Comparison of ENCODE assay signal across 1 cellular context in the genomic region with DNA sequence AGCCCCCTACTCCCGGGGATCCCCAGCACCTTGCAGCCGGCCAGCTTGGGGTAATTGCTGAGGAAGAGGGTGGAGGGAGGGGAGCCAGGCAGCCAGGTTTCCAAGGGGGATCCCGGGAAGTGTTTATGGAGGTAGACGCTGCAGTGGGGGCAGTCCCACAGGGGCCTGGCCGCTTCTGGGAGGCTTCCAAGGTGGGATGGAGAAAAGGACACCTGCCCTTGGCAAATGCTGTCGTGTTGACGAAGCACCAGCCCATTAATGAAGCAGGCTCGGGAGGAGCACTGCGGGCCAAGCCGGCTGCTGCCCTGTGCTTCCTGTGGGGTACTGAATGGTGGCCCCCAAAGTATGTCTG.
TF ChIP-seq lines count a peak whose summit lies in the region.

No MANE protein-coding gene starts in this region.

TF ChIP-seq in HEK293, 187 proteins besides CTCF, POLR2A, EP300 and RAD21 (continued from another document):
- TF ChIP-seq, protein P1, sequence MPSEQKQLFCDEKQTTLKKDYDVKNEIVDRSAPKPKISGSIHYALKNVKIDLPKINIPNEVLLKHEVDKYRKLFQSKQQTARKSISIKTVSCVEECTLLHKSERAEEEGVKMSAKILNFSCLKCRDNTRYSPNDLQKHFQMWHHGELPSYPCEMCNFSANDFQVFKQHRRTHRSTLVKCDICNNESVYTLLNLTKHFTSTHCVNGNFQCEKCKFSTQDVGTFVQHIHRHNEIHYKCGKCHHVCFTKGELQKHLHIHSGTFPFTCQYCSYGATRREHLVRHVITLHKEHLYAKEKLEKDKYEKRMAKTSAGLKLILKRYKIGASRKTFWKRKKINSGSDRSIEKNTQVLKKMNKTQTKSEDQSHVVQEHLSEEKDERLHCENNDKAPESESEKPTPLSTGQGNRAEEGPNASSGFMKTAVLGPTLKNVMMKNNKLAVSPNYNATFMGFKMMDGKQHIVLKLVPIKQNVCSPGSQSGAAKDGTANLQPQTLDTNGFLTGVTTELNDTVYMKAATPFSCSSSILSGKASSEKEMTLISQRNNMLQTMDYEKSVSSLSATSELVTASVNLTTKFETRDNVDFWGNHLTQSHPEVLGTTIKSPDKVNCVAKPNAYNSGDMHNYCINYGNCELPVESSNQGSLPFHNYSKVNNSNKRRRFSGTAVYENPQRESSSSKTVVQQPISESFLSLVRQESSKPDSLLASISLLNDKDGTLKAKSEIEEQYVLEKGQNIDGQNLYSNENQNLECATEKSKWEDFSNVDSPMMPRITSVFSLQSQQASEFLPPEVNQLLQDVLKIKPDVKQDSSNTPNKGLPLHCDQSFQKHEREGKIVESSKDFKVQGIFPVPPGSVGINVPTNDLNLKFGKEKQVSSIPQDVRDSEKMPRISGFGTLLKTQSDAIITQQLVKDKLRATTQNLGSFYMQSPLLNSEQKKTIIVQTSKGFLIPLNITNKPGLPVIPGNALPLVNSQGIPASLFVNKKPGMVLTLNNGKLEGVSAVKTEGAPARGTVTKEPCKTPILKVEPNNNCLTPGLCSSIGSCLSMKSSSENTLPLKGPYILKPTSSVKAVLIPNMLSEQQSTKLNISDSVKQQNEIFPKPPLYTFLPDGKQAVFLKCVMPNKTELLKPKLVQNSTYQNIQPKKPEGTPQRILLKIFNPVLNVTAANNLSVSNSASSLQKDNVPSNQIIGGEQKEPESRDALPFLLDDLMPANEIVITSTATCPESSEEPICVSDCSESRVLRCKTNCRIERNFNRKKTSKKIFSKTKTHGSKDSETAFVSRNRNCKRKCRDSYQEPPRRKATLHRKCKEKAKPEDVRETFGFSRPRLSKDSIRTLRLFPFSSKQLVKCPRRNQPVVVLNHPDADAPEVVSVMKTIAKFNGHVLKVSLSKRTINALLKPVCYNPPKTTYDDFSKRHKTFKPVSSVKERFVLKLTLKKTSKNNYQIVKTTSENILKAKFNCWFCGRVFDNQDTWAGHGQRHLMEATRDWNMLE (tag by site-specific recombination; conservative IDR thresholded peaks at IDR 0.05; ENCODE audit: low read depth) = no peak
- TF ChIP-seq ZNF514 (tag by site-specific recombination; IDR thresholded peaks at IDR 0.05) (no peak), TRIM28 (IDR thresholded peaks at IDR 0.05; ENCODE audit: borderline replicate concordance, low read length) (no peak), ZNF785 (tag by site-specific recombination; IDR thresholded peaks at IDR 0.05) (no peak), ZNF596 (tag by site-specific recombination; IDR thresholded peaks at IDR 0.05) (no peak), ZNF776 (tag by site-specific recombination; IDR thresholded peaks at IDR 0.05; ENCODE audit: borderline replicate concordance) (no peak), ZNF248 (tag by site-specific recombination; IDR thresholded peaks at IDR 0.05) (no peak), ZNF157 (tag by site-specific recombination; IDR thresholded peaks at IDR 0.05) (no peak)
- TF ChIP-seq, protein P2, sequence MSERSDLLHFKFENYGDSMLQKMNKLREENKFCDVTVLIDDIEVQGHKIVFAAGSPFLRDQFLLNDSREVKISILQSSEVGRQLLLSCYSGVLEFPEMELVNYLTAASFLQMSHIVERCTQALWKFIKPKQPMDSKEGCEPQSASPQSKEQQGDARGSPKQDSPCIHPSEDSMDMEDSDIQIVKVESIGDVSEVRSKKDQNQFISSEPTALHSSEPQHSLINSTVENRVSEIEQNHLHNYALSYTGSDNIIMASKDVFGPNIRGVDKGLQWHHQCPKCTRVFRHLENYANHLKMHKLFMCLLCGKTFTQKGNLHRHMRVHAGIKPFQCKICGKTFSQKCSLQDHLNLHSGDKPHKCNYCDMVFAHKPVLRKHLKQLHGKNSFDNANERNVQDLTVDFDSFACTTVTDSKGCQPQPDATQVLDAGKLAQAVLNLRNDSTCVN (tag by site-specific recombination; optimal IDR thresholded peaks at IDR 0.05) = no peak
- TF ChIP-seq, protein P3, sequence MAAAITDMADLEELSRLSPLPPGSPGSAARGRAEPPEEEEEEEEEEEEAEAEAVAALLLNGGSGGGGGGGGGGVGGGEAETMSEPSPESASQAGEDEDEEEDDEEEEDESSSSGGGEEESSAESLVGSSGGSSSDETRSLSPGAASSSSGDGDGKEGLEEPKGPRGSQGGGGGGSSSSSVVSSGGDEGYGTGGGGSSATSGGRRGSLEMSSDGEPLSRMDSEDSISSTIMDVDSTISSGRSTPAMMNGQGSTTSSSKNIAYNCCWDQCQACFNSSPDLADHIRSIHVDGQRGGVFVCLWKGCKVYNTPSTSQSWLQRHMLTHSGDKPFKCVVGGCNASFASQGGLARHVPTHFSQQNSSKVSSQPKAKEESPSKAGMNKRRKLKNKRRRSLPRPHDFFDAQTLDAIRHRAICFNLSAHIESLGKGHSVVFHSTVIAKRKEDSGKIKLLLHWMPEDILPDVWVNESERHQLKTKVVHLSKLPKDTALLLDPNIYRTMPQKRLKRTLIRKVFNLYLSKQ (tag by site-specific recombination; IDR thresholded peaks at IDR 0.05; ENCODE audit: borderline replicate concordance) = no peak
